In genomic region chr3:52130966-52131637, GRCh38 we compare ENCODE assay signal across 17 cellular contexts.
"Had no signal": no experiment of that assay in that cellular context is flagged by ENCODE, and none has a peak within 500 bp of the region (broad histone marks: within the 10 kb centered on the region; RNA-seq: fewer than 3 reads in every experiment).

No MANE protein-coding gene starts in this region.

- H3K27me3 ChIP-seq: adrenal gland, cardiac muscle cell, heart left ventricle, sigmoid colon, spleen, tibial artery had no signal

- H3K27ac Mint-ChIP-seq: activated naive CD4-positive, alpha-beta T cell treated with anti-CD3 and anti-CD28 coated beads, Interleukin-2, amount 50 U/mL, for 72 hours; activated T-cell treated with anti-CD3 and anti-CD28 coated beads, Interleukin-2, amount 50 U/mL, for 72 hours had no signal

- H3K9me3 ChIP-seq: adrenal gland, heart left ventricle, left ventricle myocardium inferior, sigmoid colon, spleen, tibial artery had no signal

- H3K36me3 Mint-ChIP-seq: activated naive CD4-positive, alpha-beta T cell treated with anti-CD3 and anti-CD28 coated beads, Interleukin-2, amount 50 U/mL, for 72 hours; naive B cell had no signal

- H2AFZ ChIP-seq: parathyroid adenoma had no signal

- H3K4me3 Mint-ChIP-seq: activated T-cell treated with anti-CD3 and anti-CD28 coated beads, Interleukin-2, amount 50 U/mL, for 72 hours had no signal

- H3K27me3 Mint-ChIP-seq: naive B cell; stimulated activated naive B cell treated with anti-CD40 and anti-IgM and Interleukin-4, amounts not matched to agents 10 μg/mL and 1 μg/mL and 100 μg/mL, for 72 hours had no signal

- H3K36me3 ChIP-seq: adrenal gland, cardiac muscle cell, heart left ventricle, left ventricle myocardium inferior, sigmoid colon, tibial artery had no signal

- ATAC-seq: activated naive CD4-positive, alpha-beta T cell treated with anti-CD3 and anti-CD28 coated beads, Interleukin-2, amount 50 U/mL, for 72 hours; activated T-cell treated with anti-CD3 and anti-CD28 coated beads, Interleukin-2, amount 50 U/mL, for 72 hours; heart left ventricle; stimulated activated naive B cell treated with anti-CD40 and anti-IgM and Interleukin-4, amounts not matched to agents 10 μg/mL and 1 μg/mL and 100 μg/mL, for 72 hours had no signal

- H3K4me1 ChIP-seq: sigmoid colon, tibial artery had no signal

- H3K27ac ChIP-seq: cardiac muscle cell, heart left ventricle, left ventricle myocardium inferior, parathyroid adenoma, sigmoid colon, tibial artery had no signal

- H3K4me3 ChIP-seq: adrenal gland, cardiac muscle cell, heart left ventricle, left ventricle myocardium inferior, sigmoid colon, spleen, tibial artery had no signal

- DNase-seq: activated CD4-positive, alpha-beta T cell treated with anti-CD3 and anti-CD28 coated beads, Interleukin-2, amount 50 U/mL, for 1 hour; activated gamma-delta T cell; activated T-cell treated with anti-CD3 and anti-CD28 coated beads, Interleukin-2, amount 50 U/mL, for 72 hours; left ventricle myocardium inferior; naive B cell; sigmoid colon; spleen; stimulated activated CD4-positive, alpha-beta T cell treated with anti-CD3 and anti-CD28 coated beads, Interleukin-4, amount 100 ng/mL, for 4 hours; stimulated activated naive B cell treated with anti-CD40 and anti-IgM and Interleukin-4, amounts not matched to agents 10 μg/mL and 1 μg/mL and 100 μg/mL, for 72 hours; T-helper 1 cell; T-helper 9 cell; tibial artery had no signal

- H3K9ac ChIP-seq: parathyroid adenoma had no signal

- H3K9me3 Mint-ChIP-seq: activated naive CD4-positive, alpha-beta T cell treated with anti-CD3 and anti-CD28 coated beads, Interleukin-2, amount 50 U/mL, for 72 hours; activated T-cell treated with anti-CD3 and anti-CD28 coated beads, Interleukin-2, amount 50 U/mL, for 72 hours; naive B cell; stimulated activated naive B cell treated with anti-CD40 and anti-IgM and Interleukin-4, amounts not matched to agents 10 μg/mL and 1 μg/mL and 100 μg/mL, for 72 hours had no signal

- H3K79me2 ChIP-seq: parathyroid adenoma had no signal
